Comparison of ENCODE assay signal across 17 cellular contexts in genomic region chr19:33299061-33299665, GRCh38. TPM values are rescaled to one million over a fixed set of nuclear protein-coding genes. Genes with fewer than 3 reads are reported as not detected.
A peak's percentile ranks its signal among the peaks of the same experiment; 100 is the strongest.
DNase-seq lines count a peak whose midpoint lies in the region; ATAC-seq, FAIRE-seq and TF ChIP-seq lines count a peak whose summit lies in the region.
"Had no signal": no experiment of that assay in that cellular context is flagged by ENCODE, and none has a peak within 500 bp of the region (broad histone marks: within the 10 kb centered on the region; RNA-seq: fewer than 3 reads in every experiment).

No MANE protein-coding gene starts in this region.

- H3K27me3 ChIP-seq in sigmoid colon, result peaks cover 7 to 36% (median 11%) of the 10 kb centered on the region in 3 donors
- H3K27me3 ChIP-seq: testis had no signal

- H3K27ac ChIP-seq in sigmoid colon, result no peak overlapping the region
- H3K27ac ChIP-seq: testis, WERI-Rb-1 had no signal

- TF ChIP-seq POLR2A in GM12892 (IDR thresholded peaks at IDR 0.05; ENCODE audit: low read depth, low read length), result no peak
- no peak for TF ChIP-seq POLR2A in sigmoid colon (IDR thresholded peaks at IDR 0.05)
- no peak for TF ChIP-seq POLR2A in erythroblast (IDR thresholded peaks at IDR 0.05; ENCODE audit: low read length)

- intact Hi-C loops in sigmoid colon (cut with DNase I), result no loop called here

- DNase-seq in GM12892 (ENCODE audit: insufficient read length) (peak; percentile 5), UCSD-AML1 (lab: John Stamatoyannopoulos, UW; ENCODE audit: unreplicated experiment) (peak; percentile 47), left lobe of liver (ENCODE audit: low spot score) (peak; percentile 55), sigmoid colon (peak; percentile 60), kidney tubule cell (ENCODE audit: low spot score) (no peak), erythroblast (lab: John Stamatoyannopoulos, UW) (no peak), DMS153 treated with DMSO at 0.1 percent for 48 hours (lab: John Stamatoyannopoulos, UW; ENCODE audit: unreplicated experiment) (no peak)
- no peak for DNase-seq in activated CD4-positive, alpha-beta memory T cell treated with anti-CD3 and anti-CD28 coated beads, Interleukin-2, amount 10 ng/mL, durations not matched to agents 7 days and 5 days
- DNase-seq: activated naive CD4-positive, alpha-beta T cell treated with anti-CD3 and anti-CD28 coated beads, Interleukin-2, amount 10 ng/mL, durations not matched to agents 7 days and 5 days; MG63; occipital lobe; stimulated activated CD4-positive, alpha-beta T cell treated with anti-CD3 and anti-CD28 coated beads, Interleukin-12 subunit alpha, Interleukin-12 subunit beta, amount 100 ng/mL, for 4 hours; testis; WERI-Rb-1 had no signal

- no peaks in the 10 kb centered on the region for H3K36me3 ChIP-seq in sigmoid colon
- H3K36me3 ChIP-seq: MG63, WERI-Rb-1 had no signal

- H3K4me1 Mint-ChIP-seq in activated CD4-positive, alpha-beta memory T cell treated with anti-CD3 and anti-CD28 coated beads, Interleukin-2, amount 10 ng/mL, durations not matched to agents 7 days and 5 days, result peaks cover 2% of the 10 kb centered on the region
- H3K4me1 Mint-ChIP-seq: activated naive CD4-positive, alpha-beta T cell treated with anti-CD3 and anti-CD28 coated beads, Interleukin-2, amount 10 ng/mL, durations not matched to agents 7 days and 5 days had no signal

- no peak overlapping the region for H3K4me3 ChIP-seq in sigmoid colon
- H3K4me3 ChIP-seq: GM12878, MG63 had no signal

- H3K9me3 ChIP-seq in sigmoid colon, result no peaks in the 10 kb centered on the region
- H3K9me3 ChIP-seq: MG63, testis had no signal

- peaks cover 30% of the 10 kb centered on the region for H3K27me3 Mint-ChIP-seq in activated CD4-positive, alpha-beta memory T cell treated with anti-CD3 and anti-CD28 coated beads, Interleukin-2, amount 10 ng/mL, durations not matched to agents 7 days and 5 days

- no peak overlapping the region for H3K27ac Mint-ChIP-seq in activated CD4-positive, alpha-beta memory T cell treated with anti-CD3 and anti-CD28 coated beads, Interleukin-2, amount 10 ng/mL, durations not matched to agents 7 days and 5 days
- H3K27ac Mint-ChIP-seq: activated naive CD4-positive, alpha-beta T cell treated with anti-CD3 and anti-CD28 coated beads, Interleukin-2, amount 10 ng/mL, durations not matched to agents 7 days and 5 days; B cell; brain had no signal

- ATAC-seq in left lobe of liver, result peak; percentile 1
- ATAC-seq: GM12878 had no signal

- no peak overlapping the region for H3K4me3 Mint-ChIP-seq in activated CD4-positive, alpha-beta memory T cell treated with anti-CD3 and anti-CD28 coated beads, Interleukin-2, amount 10 ng/mL, durations not matched to agents 7 days and 5 days
- H3K4me3 Mint-ChIP-seq: activated naive CD4-positive, alpha-beta T cell treated with anti-CD3 and anti-CD28 coated beads, Interleukin-2, amount 10 ng/mL, durations not matched to agents 7 days and 5 days; B cell had no signal

- FAIRE-seq in GM12892 (lab: Jason Lieb, UNC), result no peak
- FAIRE-seq: GM12878 had no signal

- CTCF ChIA-PET in activated CD4-positive, alpha-beta memory T cell treated with anti-CD3 and anti-CD28 coated beads, Interleukin-2, amount 10 ng/mL, durations not matched to agents 7 days and 5 days (lab: Charles Lee), result no interaction called here

- peaks cover 0 to 42% (median 32%) of the 10 kb centered on the region in 4 donors for H3K4me1 ChIP-seq in sigmoid colon

- no peaks in the 10 kb centered on the region for H3K9me3 Mint-ChIP-seq in activated CD4-positive, alpha-beta memory T cell treated with anti-CD3 and anti-CD28 coated beads, Interleukin-2, amount 10 ng/mL, durations not matched to agents 7 days and 5 days
- H3K9me3 Mint-ChIP-seq: activated naive CD4-positive, alpha-beta T cell treated with anti-CD3 and anti-CD28 coated beads, Interleukin-2, amount 10 ng/mL, durations not matched to agents 7 days and 5 days; brain had no signal

- no peaks in the 10 kb centered on the region for H3K36me3 Mint-ChIP-seq in activated CD4-positive, alpha-beta memory T cell treated with anti-CD3 and anti-CD28 coated beads, Interleukin-2, amount 10 ng/mL, durations not matched to agents 7 days and 5 days (ENCODE audit: low read depth)
- H3K36me3 Mint-ChIP-seq: activated naive CD4-positive, alpha-beta T cell treated with anti-CD3 and anti-CD28 coated beads, Interleukin-2, amount 10 ng/mL, durations not matched to agents 7 days and 5 days; brain had no signal

- POLR2A ChIA-PET in activated CD4-positive, alpha-beta memory T cell treated with anti-CD3 and anti-CD28 coated beads, Interleukin-2, amount 10 ng/mL, durations not matched to agents 7 days and 5 days (lab: Charles Lee), result no interaction called here

- no peak for TF ChIP-seq CTCF in sigmoid colon (IDR thresholded peaks at IDR 0.05)

- WGBS in sigmoid colon, 2 donors, result 65 to 75% methylated on average over 8 of the region's 8 CpGs

- no peak for TF ChIP-seq EP300 in sigmoid colon (IDR thresholded peaks at IDR 0.05)

RNA-seq across cellular contexts. Expression of gene CEBPA, which starts 3.2 kb away (rescaled TPM):
- polyA plus RNA-seq in GM12892 (2012; ENCODE audit: missing spikeins), result not detected
- total RNA-seq in left lobe of liver, result 185 TPM
- 10 to 100 TPM in 1 of 4 donors, 1 to 10 TPM in 3; 2.9 to 16.1 (median 6.9) TPM for total RNA-seq in sigmoid colon
- polyA plus RNA-seq in sigmoid colon, result 10 to 100 TPM; 43.5 to 64.3 (median 48.0) TPM
- under 1 TPM; 0.18 to 0.20 TPM for total RNA-seq in activated CD4-positive, alpha-beta memory T cell treated with anti-CD3 and anti-CD28 coated beads, Interleukin-2, amount 10 ng/mL, durations not matched to agents 7 days and 5 days

Comparison
In these comparisons a context has a peak if more than half of its experiments do, and no peak if none do; other contexts are left out.
1. DNase-seq: peak in GM12892 (single experiment), UCSD-AML1 (single experiment), left lobe of liver (single experiment) and sigmoid colon (single experiment); none in kidney tubule cell (single experiment), activated CD4-positive, alpha-beta memory T cell treated with anti-CD3 and anti-CD28 coated beads, Interleukin-2, amount 10 ng/mL, durations not matched to agents 7 days and 5 days (single experiment), erythroblast (0 of 2) and DMS153 treated with DMSO at 0.1 percent for 48 hours (single experiment).
2. RNA of gene CEBPA, which starts 3.2 kb away (total RNA-seq): 185 TPM in left lobe of liver (single experiment); 2.9 to 16.1 TPM in sigmoid colon and 0.18 to 0.20 TPM in activated CD4-positive, alpha-beta memory T cell treated with anti-CD3 and anti-CD28 coated beads, Interleukin-2, amount 10 ng/mL, durations not matched to agents 7 days and 5 days; every median in the first group is over 10 times any median in the second.